ENCODE assay signal across 8 cellular contexts in genomic region chr22:50270302-50271010, GRCh38. TPM values are rescaled to one million over a fixed set of nuclear protein-coding genes. Genes with fewer than 3 reads are reported as not detected.
DNase-seq lines count a peak whose midpoint lies in the region; ATAC-seq and TF ChIP-seq lines count a peak whose summit lies in the region.

TSS of gene MAPK11 (minus strand) at chr22:50270380. CDS start at chr22:50270292, 88 bp downstream.

- peak; percentile 58 to 79 (median 68) for DNase-seq in CD4-positive, alpha-beta T cell
- DNase-seq in HFFc6: peak; percentile 63
- DNase-seq in SK-N-SH: peak; percentile 85
- peak; percentile 79 to 92 for DNase-seq in cardiac muscle cell (ENCODE audit: low read depth in 1 of 2, low spot score in 1 of 2)
- DNase-seq in posterior cingulate gyrus: peak in 7 of 10 donors; percentile 45 to 93 (median 62)
- no peak for DNase-seq in ureter (ENCODE audit: low spot score)

- CTCF ChIA-PET in CD4-positive, alpha-beta T cell (lab: Charles Lee): interaction anchor here (2.1 kb wide), 1 partner anchor 72 kb away, joined by 6 read pairs; the partner anchor contains the start of gene PPP6R2
- CTCF ChIA-PET in SK-N-SH (lab: Yijun Ruan, JAX): interaction anchor here (1.6 to 11.4 kb wide), 5 partner anchors 8 to 72 kb away, joined by 4 to 101 read pairs (median 72); partner anchors contain the start of genes DENND6B, HDAC10, MAPK12 and PPP6R2

- H3K4me3 ChIP-seq in SK-N-SH (ENCODE audit: low read depth in 2 of 2, low read length in 1 of 2): peak within 1 kb of the TSS; percentile 60 to 73
- H3K4me3 ChIP-seq in cardiac muscle cell: peak within 1 kb of the TSS; percentile 20

- H3K36me3 ChIP-seq in SK-N-SH (replicated peaks in 1 of 2; ENCODE audit: control insufficient read depth in 1 of 2, insufficient read depth in 2 of 2, low read length in 1 of 2) (peaks cover 5 to 21% of the 10 kb centered on the region in 2 experiments), cardiac muscle cell (no peaks in the 10 kb centered on the region)

- peaks cover 22% of the 10 kb centered on the region for H3K4me1 Mint-ChIP-seq in CD4-positive, alpha-beta T cell (ENCODE audit: low read depth)
- H3K4me1 Mint-ChIP-seq in HFFc6 (ENCODE audit: low read depth): peaks cover 7% of the 10 kb centered on the region; the same call in 1 of the 2 replicates
- H3K4me1 Mint-ChIP-seq in activated naive CD8-positive, alpha-beta T cell (ENCODE audit: low read depth): peaks cover 6% of the 10 kb centered on the region

- H3K27me3 Mint-ChIP-seq in CD4-positive, alpha-beta T cell: peaks cover under 1% of the 10 kb centered on the region
- H3K27me3 Mint-ChIP-seq in HFFc6 (ENCODE audit: insufficient read depth): peaks cover 8% of the 10 kb centered on the region
- H3K27me3 Mint-ChIP-seq in activated naive CD8-positive, alpha-beta T cell: no peaks in the 10 kb centered on the region

- TF ChIP-seq CTCF in CD4-positive, alpha-beta T cell (IDR thresholded peaks at IDR 0.05): peak; percentile 7
- TF ChIP-seq CTCF in HFFc6 (IDR thresholded peaks at IDR 0.05): no peak
- no peak for TF ChIP-seq CTCF in SK-N-SH (IDR thresholded peaks at IDR 0.05)
- TF ChIP-seq CTCF in cardiac muscle cell (IDR thresholded peaks at IDR 0.05; ENCODE audit: low read depth, low read length): no peak

- ATAC-seq in CD4-positive, alpha-beta T cell (ENCODE audit: poor library complexity): peak; percentile 56
- ATAC-seq in GM18520 (IDR thresholded peaks at IDR 0.05; ENCODE audit: unreplicated experiment): no peak

- H3F3A ChIP-seq in SK-N-SH (replicated peaks; ENCODE audit: insufficient read depth): peaks cover 32% of the 10 kb centered on the region

- no peak within 1 kb of the TSS for H3K27ac ChIP-seq in CD4-positive, alpha-beta T cell (ENCODE audit: low read depth, low read length)
- H3K27ac ChIP-seq in SK-N-SH (ENCODE audit: low read depth in 2 of 2, low read length in 1 of 2) (peak within 1 kb of the TSS; percentile 53 to 85; a peak in 3 of 4 replicates), cardiac muscle cell (no peak within 1 kb of the TSS)

- H4K20me1 ChIP-seq in SK-N-SH (ENCODE audit: insufficient read depth): peaks cover 21% of the 10 kb centered on the region; the same call in 1 of the 2 replicates

- no peaks in the 10 kb centered on the region for H3K9me2 ChIP-seq in SK-N-SH

- no peak for TF ChIP-seq RAD21 in SK-N-SH (IDR thresholded peaks at IDR 0.05; ENCODE audit: low read length)

- H3K27me3 ChIP-seq in CD4-positive, alpha-beta T cell (ENCODE audit: control insufficient read depth, insufficient read depth, low read length): no peaks in the 10 kb centered on the region
- H3K27me3 ChIP-seq in SK-N-SH (ENCODE audit: insufficient read depth): no peaks in the 10 kb centered on the region
- peaks cover 73% of the 10 kb centered on the region for H3K27me3 ChIP-seq in cardiac muscle cell

- intact Hi-C loops in CD4-positive, alpha-beta T cell (cut with DNase I, micrococcal nuclease): loop anchor here (2.0 to 10.0 kb wide), 3 partner anchors 18 to 344 kb away; partner anchors contain the start of gene PPP6R2 (in 1 of the 2)
- intact Hi-C loops in posterior cingulate gyrus (cut with DNase I): no loop called here

- WGBS in SK-N-SH (ENCODE audit: low lambda C conversion rate): 0% methylated on average over 23 of the region's 77 CpGs

- no peak within 1 kb of the TSS for H2AFZ ChIP-seq in SK-N-SH (ENCODE audit: low read depth)

- no peak within 1 kb of the TSS for H3K27ac Mint-ChIP-seq in CD4-positive, alpha-beta T cell
- H3K27ac Mint-ChIP-seq in HFFc6: no peak within 1 kb of the TSS
- no peak within 1 kb of the TSS for H3K27ac Mint-ChIP-seq in activated naive CD8-positive, alpha-beta T cell

- peaks cover 7 to 23% of the 10 kb centered on the region in 2 experiments; a peak in 2 of 4 replicates for H3K4me1 ChIP-seq in SK-N-SH (ENCODE audit: control insufficient read depth in 1 of 2, insufficient read depth in 2 of 2, low read depth in 1 of 2, low read length in 1 of 2)
- H3K4me1 ChIP-seq in cardiac muscle cell (ENCODE audit: low read depth): peaks cover 9% of the 10 kb centered on the region

- H3K4me3 Mint-ChIP-seq in CD4-positive, alpha-beta T cell: peak within 1 kb of the TSS; percentile 78
- peak within 1 kb of the TSS; percentile 69 for H3K4me3 Mint-ChIP-seq in HFFc6
- peak within 1 kb of the TSS; percentile 64 for H3K4me3 Mint-ChIP-seq in activated naive CD8-positive, alpha-beta T cell

- TF ChIP-seq EP300 in SK-N-SH (IDR thresholded peaks at IDR 0.05; ENCODE audit: borderline replicate concordance in 1 of 2, low read depth in 1 of 2, low read length in 1 of 2): no peak

- no peaks in the 10 kb centered on the region for H3K9me3 ChIP-seq in CD4-positive, alpha-beta T cell (ENCODE audit: control insufficient read depth, low read length)
- H3K9me3 ChIP-seq in SK-N-SH (no peaks in the 10 kb centered on the region), cardiac muscle cell (ENCODE audit: low read depth) (no peaks in the 10 kb centered on the region)

- peak within 1 kb of the TSS; percentile 70 for H3K9ac ChIP-seq in SK-N-SH

- no peaks in the 10 kb centered on the region for H3K79me2 ChIP-seq in SK-N-SH (ENCODE audit: insufficient read depth)

- no peaks in the 10 kb centered on the region for H3K9me3 Mint-ChIP-seq in CD4-positive, alpha-beta T cell
- no peaks in the 10 kb centered on the region for H3K9me3 Mint-ChIP-seq in HFFc6
- no peaks in the 10 kb centered on the region for H3K9me3 Mint-ChIP-seq in activated naive CD8-positive, alpha-beta T cell (ENCODE audit: low read depth)

- H3K4me2 ChIP-seq in SK-N-SH: peak within 1 kb of the TSS; percentile 98

- H3K36me3 Mint-ChIP-seq in CD4-positive, alpha-beta T cell (ENCODE audit: low read depth): no peaks in the 10 kb centered on the region
- peaks cover 6% of the 10 kb centered on the region; the same call in 1 of the 2 replicates for H3K36me3 Mint-ChIP-seq in HFFc6 (ENCODE audit: low read depth)
- no peaks in the 10 kb centered on the region for H3K36me3 Mint-ChIP-seq in activated naive CD8-positive, alpha-beta T cell

- POLR2A ChIA-PET in CD4-positive, alpha-beta T cell (lab: Charles Lee): interaction anchor here (0.6 to 1.6 kb wide), 2 partner anchors 19 to 350 kb away, joined by 3 to 5 read pairs; partner anchors contain the start of gene HDAC10
- POLR2A ChIA-PET in SK-N-SH (lab: Yijun Ruan, JAX): interaction anchor here (1.0 kb wide), 1 partner anchor 19 kb away, joined by 4 read pairs; the partner anchor contains the start of gene HDAC10

TF ChIP-seq in SK-N-SH, 30 proteins besides CTCF, POLR2A, EP300 and RAD21 (continues in another document):
- no peak for TF ChIP-seq RXRA (IDR thresholded peaks at IDR 0.05; ENCODE audit: borderline replicate concordance, low read depth)
- no peak for TF ChIP-seq YY1 (IDR thresholded peaks at IDR 0.05; ENCODE audit: low read depth)
- peak; percentile 5; the same call in 1 of the 2 replicates for TF ChIP-seq TAF1 (IDR thresholded peaks at IDR 0.05; ENCODE audit: borderline replicate concordance, low read depth, low read length)
- no peak for TF ChIP-seq TCF12 (IDR thresholded peaks at IDR 0.05)
- no peak for TF ChIP-seq TEAD4 (IDR thresholded peaks at IDR 0.05; ENCODE audit: borderline replicate concordance, insufficient read depth)
- 0 out of 2 replicates have a peak, but pooled peaks have one; percentile 38 for TF ChIP-seq SIN3A (IDR thresholded peaks at IDR 0.05; ENCODE audit: borderline replicate concordance, low read depth, low read length)
- TF ChIP-seq FOXM1 (IDR thresholded peaks at IDR 0.05; ENCODE audit: low read depth): no peak
- no peak for TF ChIP-seq JUND (IDR thresholded peaks at IDR 0.05)
- no peak for TF ChIP-seq MEF2A (IDR thresholded peaks at IDR 0.05; ENCODE audit: borderline replicate concordance, low read depth)
- TF ChIP-seq USF1 (IDR thresholded peaks at IDR 0.05; ENCODE audit: borderline replicate concordance, low read depth): no peak
- no peak for TF ChIP-seq RCOR1 (IDR thresholded peaks at IDR 0.05; ENCODE audit: low read length)
- no peak for TF ChIP-seq EZH2phosphoT487 (IDR thresholded peaks at IDR 0.05; ENCODE audit: borderline replicate concordance, low read depth)
- TF ChIP-seq SMC3 (IDR thresholded peaks at IDR 0.05; ENCODE audit: low read depth, low read length): no peak
- 0 out of 2 replicates have a peak, but pooled peaks have one; percentile 9 for TF ChIP-seq POLR2AphosphoS5 (IDR thresholded peaks at IDR 0.05; ENCODE audit: low read depth, low read length)
- no peak for TF ChIP-seq CHD2 (IDR thresholded peaks at IDR 0.05; ENCODE audit: low read length, partially characterized antibody)
- TF ChIP-seq ZBTB33 (IDR thresholded peaks at IDR 0.05; ENCODE audit: borderline replicate concordance, low read depth): no peak
- peak; percentile 58; the same call in 1 of the 2 replicates for TF ChIP-seq GABPA (IDR thresholded peaks at IDR 0.05; ENCODE audit: low read depth)

RNA-seq across cellular contexts. Expression of gene MAPK11, which starts in this region (rescaled TPM):
- total RNA-seq in CD4-positive, alpha-beta T cell: 1 to 10 TPM; 4.2 to 4.9 TPM
- 10 to 100 TPM in 1 of 6 experiments, 1 to 10 TPM in 5; 6.0 to 10.2 (median 7.8) TPM for total RNA-seq in HFFc6 (2021; fragmentation: NEBNext Ultra II Directional; extraction: Animal tissue kit (Norgen Biotek cat#: 25700))
- polyA plus RNA-seq in SK-N-SH (2012; rRNA removed) (36.0 and 38.3 TPM in 2 replicates), cardiac muscle cell (0.12 TPM in 1 of 2 replicates, not detected in the other)
- 9.2 and 14.0 TPM in 2 replicates for polyA plus RNA-seq in SK-N-SH (2012; cell fraction: cytosol; rRNA removed)
- 182 and 260 TPM in 2 replicates for polyA plus RNA-seq in SK-N-SH (2012; cell fraction: nucleus; rRNA removed)
- total RNA-seq in cardiac muscle cell (0.49 and 0.63 TPM in 2 replicates), ureter (15.4 TPM)

Comparison
In these comparisons a context has a peak if more than half of its experiments do, and no peak if none do; other contexts are left out.
1. Peak in DNase-seq and H3K4me3 ChIP-seq in cardiac muscle cell; RNA of the gene not detected or under 1 TPM.
2. H3K27ac ChIP-seq: peak in SK-N-SH (2 of 2); none in CD4-positive, alpha-beta T cell (single experiment) and cardiac muscle cell (single experiment).
3. Peak in every context shown above with its lines, with median percentiles within 50 percentile points of each other: H3K4me3 Mint-ChIP-seq.